14 cellular contexts compared by ENCODE assay signal in genomic region chr22:29330753-29331152, GRCh38. TPM values are rescaled to one million over a fixed set of nuclear protein-coding genes. Genes with fewer than 3 reads are reported as not detected.
A peak's percentile ranks its signal among the peaks of the same experiment; 100 is the strongest.
DNase-seq lines count a peak whose midpoint lies in the region; ATAC-seq, FAIRE-seq and TF ChIP-seq lines count a peak whose summit lies in the region.
"Had no signal": no experiment of that assay in that cellular context is flagged by ENCODE, and none has a peak within 500 bp of the region (broad histone marks: within the 10 kb centered on the region; RNA-seq: fewer than 3 reads in every experiment).

No MANE protein-coding gene starts in this region.

- no peak for TF ChIP-seq POLR2A in gastroesophageal sphincter (IDR thresholded peaks at IDR 0.05)

- H3K36me3 ChIP-seq in gastroesophageal sphincter (peaks cover 0 to 94% of the 10 kb centered on the region in 2 donors), skeletal muscle satellite cell (ENCODE audit: insufficient read depth, low read length) (peaks cover 56% of the 10 kb centered on the region)
- H3K36me3 ChIP-seq: neural progenitor cell had no signal

- H3K4me1 ChIP-seq in gastroesophageal sphincter (peaks cover 0 to 18% (median 0%) of the 10 kb centered on the region in 3 donors), skeletal muscle satellite cell (ENCODE audit: control insufficient read depth, insufficient read depth, low read length) (peaks cover 48% of the 10 kb centered on the region)
- H3K4me1 ChIP-seq: neural progenitor cell had no signal

- H3K4me3 ChIP-seq in gastroesophageal sphincter, result no peak overlapping the region
- no peak overlapping the region for H3K4me3 ChIP-seq in skeletal muscle satellite cell (ENCODE audit: low read length)
- H3K4me3 ChIP-seq: neural progenitor cell had no signal

- no peak overlapping the region for H3K9ac ChIP-seq in skeletal muscle satellite cell (ENCODE audit: low read depth, low read length)
- H3K9ac ChIP-seq: neural progenitor cell had no signal

- TF ChIP-seq CTCF in gastroesophageal sphincter (IDR thresholded peaks at IDR 0.05), result no peak
- TF ChIP-seq CTCF in D721Med (IDR thresholded peaks at IDR 0.05; ENCODE audit: insufficient read depth, missing control alignments), result no peak

- ATAC-seq in gastroesophageal sphincter, result peak; percentile 14
- no peak for ATAC-seq in GM21528 (IDR thresholded peaks at IDR 0.05; ENCODE audit: low FRiP score, unreplicated experiment)

- H3K27me3 ChIP-seq in gastroesophageal sphincter (no peaks in the 10 kb centered on the region), skeletal muscle satellite cell (ENCODE audit: control insufficient read depth, insufficient read depth, low read length) (no peaks in the 10 kb centered on the region)
- H3K27me3 ChIP-seq: neural progenitor cell had no signal

- no peak for FAIRE-seq in D721Med (lab: Jason Lieb, UNC)

- H3K4me2 ChIP-seq in skeletal muscle satellite cell (ENCODE audit: low read length), result peak overlapping the region; percentile 24
- H3K4me2 ChIP-seq: neural progenitor cell had no signal

- H3K9me3 ChIP-seq in gastroesophageal sphincter (no peaks in the 10 kb centered on the region), skeletal muscle satellite cell (replicated peaks; ENCODE audit: low read length) (no peaks in the 10 kb centered on the region)

- WGBS in gastroesophageal sphincter (ENCODE audit: low coverage in 1 of 2), 2 donors, result 10% methylated on average over 5 of the region's 9 CpGs; no CpG with 5 or more reads in 1 of the 2 donors

- H3K27ac ChIP-seq in gastroesophageal sphincter, result no peak overlapping the region
- H3K27ac ChIP-seq: neural progenitor cell had no signal

- no peak for TF ChIP-seq EP300 in gastroesophageal sphincter (IDR thresholded peaks at IDR 0.05)

- DNase-seq in NCI-H2196 treated with DMSO at 0.1 percent for 48 hours (lab: John Stamatoyannopoulos, UW; ENCODE audit: unreplicated experiment) (peak; percentile 100), NCI-H2196 (lab: John Stamatoyannopoulos, UW; ENCODE audit: unreplicated experiment) (no peak), RPMI7951 (ENCODE audit: low read depth) (peak; percentile 39), NCI-H1105 (lab: John Stamatoyannopoulos, UW) (no peak), D721Med (ENCODE audit: insufficient read length, low spot score) (no peak)
- DNase-seq: activated CD4-positive, alpha-beta T cell treated with anti-CD3 and anti-CD28 coated beads for 1 hour; activated gamma-delta T cell treated with Interleukin-2 at 50 U/mL for 16 hours; HCEC 1CT; NCI-H1694 treated with DMSO at 0.1 percent for 48 hours; stimulated activated CD4-positive, alpha-beta T cell treated with anti-CD3 and anti-CD28 coated beads, Interleukin-4, amount 100 ng/mL, for 1 hour had no signal

RNA-seq across cellular contexts. Expression of gene RASL10A, which starts 15.3 kb away (rescaled TPM):
- total RNA-seq in RPMI7951 (2014; rRNA removed; shearing (Covaris generic)), result 0.24 TPM in 1 of 2 replicates, not detected in the other
- total RNA-seq in gastroesophageal sphincter, result under 1 TPM in 3 of 4 donors, not detected in 1; 0.40 to 0.73 (median 0.72) TPM
- total RNA-seq in skeletal muscle satellite cell (2012; rRNA removed), result under 0.01 TPM in 1 of 2 replicates, not detected in the other

RNA-seq across cellular contexts. Expression of gene GAS2L1, which starts 24.3 kb away (rescaled TPM):
- 10.9 and 17.1 TPM in 2 replicates for total RNA-seq in RPMI7951 (2014; rRNA removed; shearing (Covaris generic))
- 10 to 100 TPM; 17.8 to 65.5 (median 36.8) TPM for total RNA-seq in gastroesophageal sphincter
- 15.7 and 17.9 TPM in 2 replicates for total RNA-seq in skeletal muscle satellite cell (2012; rRNA removed)

RNA-seq across cellular contexts. Expression of gene AP1B1, which starts 57.6 kb away (rescaled TPM):
- 40.3 and 48.8 TPM in 2 replicates for total RNA-seq in RPMI7951 (2014; rRNA removed; shearing (Covaris generic))
- total RNA-seq in gastroesophageal sphincter, result 10 to 100 TPM; 50.9 to 74.1 (median 55.8) TPM
- 66.7 and 85.0 TPM in 2 replicates for total RNA-seq in skeletal muscle satellite cell (2012; rRNA removed)

Comparison
In these comparisons a context has a peak if more than half of its experiments do, and no peak if none do; other contexts are left out.
1. DNase-seq: peak in NCI-H2196 treated with DMSO at 0.1 percent for 48 hours (single experiment) and RPMI7951 (single experiment); none in NCI-H2196 (single experiment), NCI-H1105 (single experiment) and D721Med (single experiment).